ENCODE assay signal across 8 cellular contexts in the genomic region with DNA sequence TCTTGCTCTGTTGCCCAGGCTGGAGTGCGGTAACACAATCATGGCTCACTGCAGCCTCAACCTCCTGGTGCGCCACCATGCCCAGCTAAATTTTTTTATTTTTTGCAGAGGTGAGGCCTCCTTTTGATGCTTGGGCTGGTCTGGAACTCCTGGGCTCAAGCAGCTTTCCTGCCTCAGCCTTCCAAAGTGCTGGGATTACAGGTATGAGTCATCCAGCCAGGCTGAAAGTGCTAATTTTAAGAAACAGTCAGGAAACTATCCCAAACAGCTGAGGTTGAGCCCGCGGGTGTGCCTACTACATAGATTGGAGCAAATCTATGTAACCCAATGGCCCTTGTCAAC. TPM values are rescaled to one million over a fixed set of nuclear protein-coding genes. Genes with fewer than 3 reads are reported as not detected.
DNase-seq lines count a peak whose midpoint lies in the region; ATAC-seq, FAIRE-seq and TF ChIP-seq lines count a peak whose summit lies in the region.

No MANE protein-coding gene starts in this region.

- intact Hi-C loops in K562 (cut with micrococcal nuclease), result loop anchor here (10.0 kb wide), 1 partner anchor 48 kb away; no protein-coding TSS in a partner anchor

- no peaks in the 10 kb centered on the region for H3K27me3 ChIP-seq in HUES48 (ENCODE audit: control insufficient read depth, insufficient read depth, low read length)
- H3K27me3 ChIP-seq in K562 (ENCODE audit: control insufficient read depth in 2 of 2, insufficient read depth in 2 of 2, low read length in 2 of 2), result no peaks in the 10 kb centered on the region
- H3K27me3 ChIP-seq in mucosa of rectum (ENCODE audit: control insufficient read depth in 2 of 2, insufficient read depth in 2 of 2, low read length in 2 of 2), result no peaks in the 10 kb centered on the region

- ATAC-seq in K562 (no peak), GM21367 (IDR thresholded peaks at IDR 0.05; ENCODE audit: unreplicated experiment) (no peak), HG03521 (IDR thresholded peaks at IDR 0.05; ENCODE audit: unreplicated experiment) (no peak)

- CTCF ChIA-PET in K562 (lab: Yijun Ruan, JAX; ENCODE audit: low intra/inter-chr PET ratio), result no interaction called here

- H3K79me2 ChIP-seq in K562 (ENCODE audit: control insufficient read depth, insufficient read depth, low read length), result peaks cover 42% of the 10 kb centered on the region

- H4K20me1 ChIP-seq in K562 (replicated peaks; ENCODE audit: control insufficient read depth, insufficient read depth, low read length), result peaks cover 20% of the 10 kb centered on the region

- peak overlapping the region; percentile 99 for H3K4me2 ChIP-seq in K562 (ENCODE audit: insufficient read depth, low read length)

- peak overlapping the region; percentile 81 for H3K9ac ChIP-seq in HUES48 (ENCODE audit: low read depth, low read length)
- H3K9ac ChIP-seq in K562 (ENCODE audit: insufficient read depth in 1 of 2, low read depth in 2 of 2, low read length in 2 of 2), result peak overlapping the region; percentile 77 to 92; a peak in 3 of 4 replicates
- H3K9ac ChIP-seq in mucosa of rectum (ENCODE audit: low read depth in 1 of 2, low read length in 2 of 2), result no peak overlapping the region

- TF ChIP-seq POLR2A in K562 (conservative IDR thresholded peaks at IDR 0.05), result no peak

- peak overlapping the region; percentile 100 for H2AFZ ChIP-seq in K562 (ENCODE audit: low read depth, low read length)

- no peak for TF ChIP-seq CTCF in K562 (IDR thresholded peaks at IDR 0.05 in 2 of 3, conservative IDR thresholded peaks at IDR 0.05 in 1 of 3; ENCODE audit: insufficient read depth in 2 of 3, low read depth in 1 of 3, low read length in 3 of 3)

- H3K36me3 ChIP-seq in HUES48 (ENCODE audit: control insufficient read depth, insufficient read depth, low read length) (peaks cover 26% of the 10 kb centered on the region), K562 (ENCODE audit: control insufficient read depth, insufficient read depth, low read length) (peaks cover 31% of the 10 kb centered on the region), mucosa of rectum (ENCODE audit: control insufficient read depth in 2 of 2, insufficient read depth in 2 of 2, low read length in 2 of 2) (peaks cover 5 to 9% of the 10 kb centered on the region in 2 donors)

- H3K9me1 ChIP-seq in K562 (ENCODE audit: control insufficient read depth, insufficient read depth, low read length), result no peaks in the 10 kb centered on the region

- POLR2A ChIA-PET in K562 (lab: Yijun Ruan, JAX), result interaction anchor here (0.7 to 1.3 kb wide), 5 partner anchors 8 to 34 kb away, joined by 3 to 4 read pairs (median 3); no protein-coding TSS in a partner anchor

- peak overlapping the region; percentile 89 for H3K27ac ChIP-seq in HUES48 (ENCODE audit: low read depth, low read length)
- H3K27ac ChIP-seq in K562 (ENCODE audit: extremely low read depth, low read depth, low read length), result peak overlapping the region; percentile 93
- no peak overlapping the region for H3K27ac ChIP-seq in mucosa of rectum (ENCODE audit: low read depth in 2 of 2, low read length in 2 of 2)

- no peak for TF ChIP-seq EP300 in K562 (IDR thresholded peaks at IDR 0.05; ENCODE audit: low read length)

- H3K4me1 ChIP-seq in HUES48 (ENCODE audit: control insufficient read depth, insufficient read depth, low read length) (peaks cover 22% of the 10 kb centered on the region), K562 (replicated peaks in 1 of 2; ENCODE audit: control insufficient read depth in 2 of 2, insufficient read depth in 2 of 2, low read length in 2 of 2) (peaks cover 12 to 23% of the 10 kb centered on the region in 2 experiments; a peak in 4 of 5 replicates), mucosa of rectum (ENCODE audit: control insufficient read depth in 2 of 2, insufficient read depth in 2 of 2, low read length in 2 of 2) (peaks cover 10 to 11% of the 10 kb centered on the region in 2 donors)

- BruUV-seq in K562 (replicated peaks; lab: Mats Ljungman, UMichigan), result TSS peak; percentile 96

- DNase-seq in ACHN (peak; percentile 53), K562 (ENCODE audit: extremely low read depth in 1 of 4, low spot score in 3 of 4) (peak in 1 of 4 experiments; percentile 41), urothelium cell line (ENCODE audit: low spot score) (no peak)
- no peak for DNase-seq in stimulated activated CD4-positive, alpha-beta T cell treated with anti-CD3 and anti-CD28 coated beads, Interleukin-12 subunit alpha, Interleukin-12 subunit beta, amount 100 ng/mL, for 4 hours

- peak overlapping the region; percentile 73 for H3K4me3 ChIP-seq in HUES48 (ENCODE audit: low read depth, low read length)
- peak overlapping the region; percentile 86 for H3K4me3 ChIP-seq in K562
- peak overlapping the region; percentile 80 to 92 for H3K4me3 ChIP-seq in mucosa of rectum (ENCODE audit: low read length in 2 of 2)

- TF ChIP-seq RAD21 in K562 (CRISPR knock-in tag; conservative IDR thresholded peaks at IDR 0.05 in 1 of 2, IDR thresholded peaks at IDR 0.05 in 1 of 2), result no peak

- H3K9me3 ChIP-seq in HUES48 (ENCODE audit: control insufficient read depth, insufficient read depth, low read length), result no peaks in the 10 kb centered on the region
- no peaks in the 10 kb centered on the region for H3K9me3 ChIP-seq in K562 (replicated peaks; ENCODE audit: control insufficient read depth, insufficient read depth, low read depth, low read length)
- no peaks in the 10 kb centered on the region for H3K9me3 ChIP-seq in mucosa of rectum (ENCODE audit: control insufficient read depth in 2 of 2, low read length in 2 of 2)

- in situ Hi-C loops in ACHN (cut with HindIII; ENCODE audit: low pct_ligation_motif_present, low pct_unique_long_range_greater_than_20kb, low sequenced_read_pairs), result no loop called here
- in situ Hi-C loops in K562 (cut with MboI), result no loop called here

- no peak for FAIRE-seq in K562 (lab: Jason Lieb, UNC)
- no peak for FAIRE-seq in urothelium cell line (lab: Jason Lieb, UNC)

- WGBS in K562 (ENCODE audit: insufficient coverage, low coverage, missing lambda C conversion rate), result 35% methylated on average over 4 of the region's 4 CpGs

TF ChIP-seq in K562, 482 proteins besides CTCF, POLR2A, EP300 and RAD21 (continues in another document):
- TF ChIP-seq LARP7 (IDR thresholded peaks at IDR 0.05) (no peak), ZNF217 (CRISPR knock-in tag; IDR thresholded peaks at IDR 0.05) (no peak), HDGF (IDR thresholded peaks at IDR 0.05) (no peak), ZFP30 (CRISPR knock-in tag; IDR thresholded peaks at IDR 0.05; ENCODE audit: borderline replicate concordance) (no peak), ZNF41 (CRISPR knock-in tag; conservative IDR thresholded peaks at IDR 0.05) (no peak), JUN (IDR thresholded peaks at IDR 0.05; ENCODE audit: borderline replicate concordance, low read depth, low read length) (peak; percentile 50; the same call in 1 of the 2 replicates), JUN (CRISPR knock-in tag; IDR thresholded peaks at IDR 0.05; ENCODE audit: borderline replicate concordance) (no peak)
- TF ChIP-seq, protein P1, sequence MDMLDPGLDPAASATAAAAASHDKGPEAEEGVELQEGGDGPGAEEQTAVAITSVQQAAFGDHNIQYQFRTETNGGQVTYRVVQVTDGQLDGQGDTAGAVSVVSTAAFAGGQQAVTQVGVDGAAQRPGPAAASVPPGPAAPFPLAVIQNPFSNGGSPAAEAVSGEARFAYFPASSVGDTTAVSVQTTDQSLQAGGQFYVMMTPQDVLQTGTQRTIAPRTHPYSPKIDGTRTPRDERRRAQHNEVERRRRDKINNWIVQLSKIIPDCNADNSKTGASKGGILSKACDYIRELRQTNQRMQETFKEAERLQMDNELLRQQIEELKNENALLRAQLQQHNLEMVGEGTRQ (CRISPR knock-in tag; IDR thresholded peaks at IDR 0.05), result no peak
- TF ChIP-seq, protein P2, sequence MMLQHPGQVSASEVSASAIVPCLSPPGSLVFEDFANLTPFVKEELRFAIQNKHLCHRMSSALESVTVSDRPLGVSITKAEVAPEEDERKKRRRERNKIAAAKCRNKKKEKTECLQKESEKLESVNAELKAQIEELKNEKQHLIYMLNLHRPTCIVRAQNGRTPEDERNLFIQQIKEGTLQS (IDR thresholded peaks at IDR 0.05), result peak; percentile 87
- TF ChIP-seq, protein P2 (CRISPR knock-in tag; conservative IDR thresholded peaks at IDR 0.05), result no peak
- TF ChIP-seq, protein P3, sequence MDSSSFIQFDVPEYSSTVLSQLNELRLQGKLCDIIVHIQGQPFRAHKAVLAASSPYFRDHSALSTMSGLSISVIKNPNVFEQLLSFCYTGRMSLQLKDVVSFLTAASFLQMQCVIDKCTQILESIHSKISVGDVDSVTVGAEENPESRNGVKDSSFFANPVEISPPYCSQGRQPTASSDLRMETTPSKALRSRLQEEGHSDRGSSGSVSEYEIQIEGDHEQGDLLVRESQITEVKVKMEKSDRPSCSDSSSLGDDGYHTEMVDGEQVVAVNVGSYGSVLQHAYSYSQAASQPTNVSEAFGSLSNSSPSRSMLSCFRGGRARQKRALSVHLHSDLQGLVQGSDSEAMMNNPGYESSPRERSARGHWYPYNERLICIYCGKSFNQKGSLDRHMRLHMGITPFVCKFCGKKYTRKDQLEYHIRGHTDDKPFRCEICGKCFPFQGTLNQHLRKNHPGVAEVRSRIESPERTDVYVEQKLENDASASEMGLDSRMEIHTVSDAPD (CRISPR knock-in tag; IDR thresholded peaks at IDR 0.05), result no peak

RNA-seq across cellular contexts. Expression of a gene that starts 0.7 kb away (rescaled TPM):
- 514 and 616 TPM in 2 replicates for total RNA-seq in K562 (2011; cell fraction: chromatin; rRNA removed; ENCODE audit: low replicate concordance)
- total RNA-seq in K562 (2011; cell fraction: nucleolus; rRNA removed), result 268 and 281 TPM in 2 replicates
- 282 and 295 TPM in 2 replicates for total RNA-seq in K562 (2011; cell fraction: nucleoplasm; rRNA removed)
- total RNA-seq in K562 (2014; rRNA removed), result 121 and 136 TPM in 2 replicates
- total RNA-seq in K562 (2014; rRNA removed; fragmentation: Illumina TruSeq; extraction: Trizol), result 90.7 and 104 TPM in 2 replicates
- total RNA-seq in K562 (2015; rRNA removed; fragmentation: Illumina TruSeq; extraction: Trizol), result 101 and 104 TPM in 2 replicates
- 196 and 204 TPM in 2 replicates for total RNA-seq in K562 (2021)
- 160 and 184 TPM in 2 replicates for polyA plus RNA-seq in K562 (2011; rRNA removed)
- polyA plus RNA-seq in K562 (2011; cell fraction: cytosol; rRNA removed), result 233 and 372 TPM in 2 replicates
- polyA plus RNA-seq in K562 (2011; cell fraction: nucleus; rRNA removed), result 242 and 339 TPM in 2 replicates
- polyA plus RNA-seq in K562 (2012), result 107 and 149 TPM in 2 replicates
- 154 and 180 TPM in 2 replicates for polyA plus RNA-seq in K562 (2014; fragmentation: Illumina TruSeq; extraction: Trizol)
- 10 to 100 TPM; 11.2 to 31.0 TPM for polyA plus RNA-seq in K562 (2014; fragmentation: Nextera tagmentation; extraction: Ambion mirVana)
- polyA plus RNA-seq in K562 (2014; rRNA removed), result 119 and 141 TPM in 2 replicates
- polyA minus RNA-seq in K562 (2011; rRNA and poly(A)+ RNA removed), result 205 and 308 TPM in 2 replicates
- polyA minus RNA-seq in K562 (2011; cell fraction: cytosol; rRNA and poly(A)+ RNA removed), result 160 and 194 TPM in 2 replicates
- 200 and 231 TPM in 2 replicates for polyA minus RNA-seq in K562 (2011; cell fraction: nucleus; rRNA and poly(A)+ RNA removed)

Comparison
In these comparisons a context has a peak if more than half of its experiments do, and no peak if none do; other contexts are left out.
1. H3K27ac ChIP-seq: peak in HUES48 (single experiment) and K562 (single experiment); none in mucosa of rectum (0 of 2).
2. H3K9ac ChIP-seq: peak in HUES48 (single experiment) and K562 (2 of 2); none in mucosa of rectum (0 of 2).
3. Peak in every context shown above with its lines, with median percentiles within 50 percentile points of each other: H3K4me3 ChIP-seq.